Comparison of ENCODE assay signal across 19 cellular contexts in the genomic region with DNA sequence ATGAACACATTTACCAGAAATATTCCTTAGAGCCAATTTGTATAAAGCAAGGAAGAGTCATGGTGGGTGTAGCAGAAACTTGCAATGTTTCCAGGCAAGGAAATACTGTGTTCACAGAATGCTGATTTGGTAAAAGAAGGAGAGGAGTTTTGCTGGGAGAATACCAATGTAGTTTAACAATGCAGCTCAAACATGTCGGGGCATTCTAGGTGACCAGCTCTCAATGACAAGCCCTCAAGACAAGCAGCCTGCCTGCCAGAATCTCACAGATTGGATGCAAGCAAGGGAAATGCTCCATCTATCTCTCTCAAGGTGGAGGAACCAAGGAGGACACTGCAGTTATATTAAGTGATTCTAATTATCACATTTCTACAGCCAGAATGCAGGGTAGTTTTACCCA.
DNase-seq lines count a peak whose midpoint lies in the region; ATAC-seq, FAIRE-seq and TF ChIP-seq lines count a peak whose summit lies in the region.
"Had no signal": no experiment of that assay in that cellular context is flagged by ENCODE, and none has a peak within 500 bp of the region (broad histone marks: within the 10 kb centered on the region; RNA-seq: fewer than 3 reads in every experiment).

No MANE protein-coding gene starts in this region.

- WGBS in heart left ventricle, 4 donors: 83 to 100% (median 93%) methylated on average over 1 of the region's 1 CpG

- TF ChIP-seq POLR2A in heart left ventricle (IDR thresholded peaks at IDR 0.05) (no peak), erythroblast (IDR thresholded peaks at IDR 0.05; ENCODE audit: low read length) (no peak)

- H3K9me3 ChIP-seq in left ventricle myocardium inferior (replicated peaks) (no peaks in the 10 kb centered on the region), heart left ventricle (no peaks in the 10 kb centered on the region)
- H3K9me3 ChIP-seq: heart right ventricle had no signal

- TF ChIP-seq CTCF in left ventricle myocardium inferior (IDR thresholded peaks at IDR 0.05; ENCODE audit: borderline replicate concordance): no peak
- no peak for TF ChIP-seq CTCF in heart left ventricle (IDR thresholded peaks at IDR 0.05)
- no peak for TF ChIP-seq CTCF in bronchial epithelial cell (IDR thresholded peaks at IDR 0.05; ENCODE audit: insufficient read depth, low read length, severe bottlenecking)
- TF ChIP-seq CTCF in coronary artery (IDR thresholded peaks at IDR 0.05): no peak

- ATAC-seq in heart left ventricle (no peak), GM18520 (IDR thresholded peaks at IDR 0.05; ENCODE audit: unreplicated experiment) (no peak)
- ATAC-seq: GM12878, heart right ventricle, left ventricle myocardium superior had no signal

- DNase-seq in left ventricle myocardium inferior (no peak), heart left ventricle (no peak), bronchial epithelial cell (ENCODE audit: low read depth) (peak; percentile 67), midbrain (lab: John Stamatoyannopoulos, UW) (peak; percentile 31), superior temporal gyrus (ENCODE audit: extremely low spot score) (peak; percentile 53), erythroblast (lab: John Stamatoyannopoulos, UW) (no peak), coronary artery (ENCODE audit: low spot score) (no peak)
- DNase-seq: CD4-positive, CD25-positive, alpha-beta regulatory T cell; cerebellar nuclear complex; heart right ventricle; left ventricle myocardium superior; NCI-H1436; NCI-H69; posterior cingulate gyrus; stimulated activated naive CD4-positive, alpha-beta T cell; trophoblast cell had no signal

- intact Hi-C loops in left ventricle myocardium inferior (cut with micrococcal nuclease) (no loop called here), heart left ventricle (cut with DNase I) (loop anchor here in 1 of 10 donors (5.0 kb wide), 1 partner anchor 95 kb away; no protein-coding TSS in a partner anchor)

- no peak for FAIRE-seq in bronchial epithelial cell (lab: Jason Lieb, UNC)
- FAIRE-seq: GM12878, TTC549 had no signal

- H3K27me3 ChIP-seq in left ventricle myocardium inferior (ENCODE audit: low read depth): no peaks in the 10 kb centered on the region
- no peaks in the 10 kb centered on the region for H3K27me3 ChIP-seq in heart left ventricle
- no peaks in the 10 kb centered on the region for H3K27me3 ChIP-seq in bronchial epithelial cell (ENCODE audit: control insufficient read depth, insufficient read depth, low read length)
- H3K27me3 ChIP-seq: heart right ventricle had no signal

- H3K27ac ChIP-seq in left ventricle myocardium inferior (replicated peaks) (peak overlapping the region; percentile 91), heart left ventricle (no peak overlapping the region), coronary artery (no peak overlapping the region)

- H3K4me3 ChIP-seq in left ventricle myocardium inferior (no peak overlapping the region), heart left ventricle (no peak overlapping the region), bronchial epithelial cell (ENCODE audit: low read depth, low read length) (no peak overlapping the region), coronary artery (no peak overlapping the region)
- H3K4me3 ChIP-seq: GM12878, heart right ventricle had no signal

- H3K36me3 ChIP-seq in left ventricle myocardium inferior: no peaks in the 10 kb centered on the region
- no peaks in the 10 kb centered on the region for H3K36me3 ChIP-seq in heart left ventricle
- H3K36me3 ChIP-seq in bronchial epithelial cell (ENCODE audit: control insufficient read depth, insufficient read depth, low read length): no peaks in the 10 kb centered on the region
- H3K36me3 ChIP-seq: heart right ventricle had no signal

- H3K4me1 ChIP-seq in left ventricle myocardium inferior: peaks cover 43% of the 10 kb centered on the region
- H3K4me1 ChIP-seq in heart left ventricle: peaks cover 0 to 42% (median 34%) of the 10 kb centered on the region in 12 donors

Comparison
In these comparisons a context has a peak if more than half of its experiments do, and no peak if none do; other contexts are left out.
1. DNase-seq: peak in bronchial epithelial cell (single experiment), midbrain (single experiment) and superior temporal gyrus (single experiment); none in left ventricle myocardium inferior (single experiment), heart left ventricle (0 of 5), erythroblast (0 of 2) and coronary artery (single experiment).